In the genomic region with DNA sequence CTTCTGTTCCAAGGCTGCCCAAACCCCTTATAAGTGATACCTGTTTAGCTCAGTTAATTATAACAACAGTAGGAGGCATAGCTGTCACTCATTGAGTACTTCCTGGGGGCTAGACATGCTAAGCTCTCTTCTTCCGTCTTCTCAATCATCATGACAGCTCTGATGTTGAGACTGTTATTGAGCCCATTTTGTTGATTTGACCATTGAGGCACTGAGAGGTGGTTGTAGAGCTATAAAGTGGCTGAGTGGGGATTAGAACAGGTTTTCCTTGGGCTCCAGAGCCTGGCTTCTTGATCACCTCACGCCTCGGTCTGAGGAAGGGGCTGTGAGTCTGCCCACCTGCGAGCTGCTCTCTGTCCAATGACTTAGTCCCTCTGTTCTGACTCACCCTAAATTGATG, we compare ENCODE assay signal across 28 cellular contexts.
"Had no signal": no experiment of that assay in that cellular context is flagged by ENCODE, and none has a peak within 500 bp of the region (broad histone marks: within the 10 kb centered on the region; RNA-seq: fewer than 3 reads in every experiment).

No MANE protein-coding gene starts in this region.

- DNase-seq: activated B cell treated with CpG ODN at 0.5 μM for 24 hours; activated CD4-positive, alpha-beta T cell treated with anti-CD3 and anti-CD28 coated beads for 36 hours; activated CD8-positive, alpha-beta memory T cell treated with anti-CD3 and anti-CD28 coated beads for 24 hours; activated effector memory CD4-positive, alpha-beta T cell treated with Interleukin-2 at 50 U/mL for 16 hours; activated naive CD4-positive, alpha-beta T cell treated with anti-CD3 and anti-CD28 coated beads for 36 hours; activated naive CD8-positive, alpha-beta T cell treated with anti-CD3 and anti-CD28 coated beads for 36 hours; colonic mucosa; effector CD8-positive, alpha-beta T cell; esophagus squamous epithelium; gastrocnemius medialis; left cardiac atrium; left ventricle myocardium superior; mammary epithelial cell; midbrain; naive thymus-derived CD4-positive, alpha-beta T cell; psoas muscle; stimulated activated CD4-positive, alpha-beta T cell treated with anti-CD3 and anti-CD28 coated beads, Interleukin-15, amount 100 ng/mL, for 24 hours; stimulated activated CD4-positive, alpha-beta T cell treated with anti-CD3 and anti-CD28 coated beads, Interleukin-2, amount 100 ng/mL, for 24 hours; stimulated activated naive CD4-positive, alpha-beta T cell treated with Interleukin-2 at 50 U/mL for 16 hours; testis had no signal

- H3K9me3 ChIP-seq: breast epithelium, colonic mucosa, esophagus squamous epithelium, gastrocnemius medialis, psoas muscle, testis, vagina had no signal

- H3K9ac ChIP-seq: parathyroid adenoma had no signal

- H3K9me3 Mint-ChIP-seq: activated B cell treated with CpG ODN at 0.5 μM for 24 hours; activated naive CD4-positive, alpha-beta T cell treated with anti-CD3 and anti-CD28 coated beads for 36 hours; activated naive CD8-positive, alpha-beta T cell treated with anti-CD3 and anti-CD28 coated beads for 36 hours; central memory CD8-positive, alpha-beta T cell; naive thymus-derived CD4-positive, alpha-beta T cell; neural crest cell; type B pancreatic cell had no signal

- H2AFZ ChIP-seq: hepatocyte, parathyroid adenoma had no signal

- H3K4me3 Mint-ChIP-seq: activated B cell treated with CpG ODN at 0.5 μM for 24 hours; activated CD4-positive, alpha-beta T cell treated with anti-CD3 and anti-CD28 coated beads for 36 hours; activated naive CD4-positive, alpha-beta T cell treated with anti-CD3 and anti-CD28 coated beads for 36 hours; activated naive CD8-positive, alpha-beta T cell treated with anti-CD3 and anti-CD28 coated beads for 36 hours; central memory CD8-positive, alpha-beta T cell; naive thymus-derived CD4-positive, alpha-beta T cell; neural crest cell; type B pancreatic cell had no signal

- H3K27ac ChIP-seq: breast epithelium, colonic mucosa, epithelial cell of prostate, esophagus squamous epithelium, hepatocyte, parathyroid adenoma, psoas muscle, testis had no signal

- H3K4me3 ChIP-seq: breast epithelium, colonic mucosa, esophagus squamous epithelium, gastrocnemius medialis, hepatocyte, psoas muscle, testis, vagina had no signal

- H3K27ac Mint-ChIP-seq: activated B cell treated with CpG ODN at 0.5 μM for 24 hours; activated CD4-positive, alpha-beta T cell treated with anti-CD3 and anti-CD28 coated beads for 36 hours; activated naive CD4-positive, alpha-beta T cell treated with anti-CD3 and anti-CD28 coated beads for 36 hours; activated naive CD8-positive, alpha-beta T cell treated with anti-CD3 and anti-CD28 coated beads for 36 hours had no signal

- H3K36me3 ChIP-seq: breast epithelium, colonic mucosa had no signal

- H3K27me3 ChIP-seq: breast epithelium, colonic mucosa, esophagus squamous epithelium, gastrocnemius medialis, hepatocyte, testis, vagina had no signal

- H3K4me2 ChIP-seq: hepatocyte had no signal

- H3K79me2 ChIP-seq: hepatocyte, parathyroid adenoma had no signal

- ATAC-seq: activated CD4-positive, alpha-beta T cell treated with anti-CD3 and anti-CD28 coated beads for 36 hours had no signal

- H3K4me1 ChIP-seq: colonic mucosa, parathyroid adenoma had no signal

- H3K27me3 Mint-ChIP-seq: activated B cell treated with CpG ODN at 0.5 μM for 24 hours; activated CD4-positive, alpha-beta T cell treated with anti-CD3 and anti-CD28 coated beads for 36 hours; activated naive CD8-positive, alpha-beta T cell treated with anti-CD3 and anti-CD28 coated beads for 36 hours; central memory CD8-positive, alpha-beta T cell; naive thymus-derived CD4-positive, alpha-beta T cell; type B pancreatic cell had no signal
